Comparison of ENCODE assay signal across 8 cellular contexts in the genomic region with DNA sequence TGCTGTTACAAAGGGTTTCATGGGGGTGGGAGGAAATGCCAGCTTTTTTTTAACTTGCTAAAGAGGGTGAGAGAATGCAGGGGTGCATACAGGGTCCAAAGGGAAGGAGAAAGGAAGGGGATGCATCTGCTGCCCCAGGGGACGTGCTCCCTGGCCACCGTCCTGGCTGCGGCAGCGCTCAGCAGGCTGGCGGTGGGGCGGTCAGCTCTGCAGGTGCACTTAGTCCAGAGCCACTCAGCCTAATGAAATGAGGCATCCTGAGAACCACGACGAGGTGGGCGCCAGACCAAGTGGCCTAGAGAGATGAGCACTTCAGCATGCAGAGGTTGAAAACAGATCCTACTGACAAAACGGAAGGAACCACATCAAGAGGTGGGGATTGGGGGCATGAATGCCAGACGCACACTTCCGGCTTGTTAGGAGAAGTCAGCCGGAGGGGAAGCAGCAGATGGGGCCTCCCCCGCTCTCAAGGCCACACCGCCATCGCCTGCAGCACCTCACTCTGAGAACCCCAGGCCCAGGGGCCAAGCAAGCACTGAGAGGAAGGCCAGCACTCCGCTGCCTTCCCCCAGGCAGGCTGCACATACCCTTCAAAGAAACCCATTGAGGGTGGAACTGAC.
A peak's percentile ranks its signal among the peaks of the same experiment; 100 is the strongest.
DNase-seq lines count a peak whose midpoint lies in the region; FAIRE-seq and TF ChIP-seq lines count a peak whose summit lies in the region.

No MANE protein-coding gene starts in this region.

- intact Hi-C loops in activated CD4-positive, alpha-beta T cell treated with anti-CD3 and anti-CD28 coated beads, Interleukin-2, amount 10 ng/mL, durations not matched to agents 24 days and 14 days (cut with micrococcal nuclease): no loop called here

- DNase-seq in NCI-H1417 (lab: John Stamatoyannopoulos, UW) (peak in 2 of 3 experiments; percentile 16 to 39), NCI-H1417 treated with DMSO at 0.1 percent for 48 hours (lab: John Stamatoyannopoulos, UW) (no peak), glutamatergic neuron (no peak), T1000 (lab: John Stamatoyannopoulos, UW) (no peak), NCI-H1694 treated with DMSO at 0.1 percent for 48 hours (lab: John Stamatoyannopoulos, UW) (no peak), HTR-8/SVneo (ENCODE audit: insufficient read length, low spot score) (no peak)
- peak; percentile 79 for DNase-seq in activated CD4-positive, alpha-beta T cell treated with anti-CD3 and anti-CD28 coated beads, Interleukin-2, amount 10 ng/mL, durations not matched to agents 24 days and 14 days
- peak; percentile 30 to 74 (median 52) for DNase-seq in stimulated activated naive CD4-positive, alpha-beta T cell (lab: John Stamatoyannopoulos, UW)

- no peak overlapping the region for H3K4me3 Mint-ChIP-seq in activated CD4-positive, alpha-beta T cell treated with anti-CD3 and anti-CD28 coated beads, Interleukin-2, amount 10 ng/mL, durations not matched to agents 24 days and 14 days
- H3K4me3 Mint-ChIP-seq in glutamatergic neuron (ENCODE audit: unreplicated experiment): peak overlapping the region; percentile 20

- no peak overlapping the region for H3K27ac Mint-ChIP-seq in activated CD4-positive, alpha-beta T cell treated with anti-CD3 and anti-CD28 coated beads, Interleukin-2, amount 10 ng/mL, durations not matched to agents 24 days and 14 days
- H3K27ac Mint-ChIP-seq in glutamatergic neuron (ENCODE audit: unreplicated experiment): no peak overlapping the region

- no peaks in the 10 kb centered on the region for H3K4me1 Mint-ChIP-seq in activated CD4-positive, alpha-beta T cell treated with anti-CD3 and anti-CD28 coated beads, Interleukin-2, amount 10 ng/mL, durations not matched to agents 24 days and 14 days
- H3K4me1 Mint-ChIP-seq in glutamatergic neuron (ENCODE audit: low read depth, unreplicated experiment): peaks cover 31% of the 10 kb centered on the region

- no peak for FAIRE-seq in HTR-8/SVneo (lab: Jason Lieb, UNC)

- H3K9me3 Mint-ChIP-seq in activated CD4-positive, alpha-beta T cell treated with anti-CD3 and anti-CD28 coated beads, Interleukin-2, amount 10 ng/mL, durations not matched to agents 24 days and 14 days: no peaks in the 10 kb centered on the region
- peaks cover 17% of the 10 kb centered on the region for H3K9me3 Mint-ChIP-seq in glutamatergic neuron (ENCODE audit: unreplicated experiment)

- no peaks in the 10 kb centered on the region for H3K27me3 Mint-ChIP-seq in activated CD4-positive, alpha-beta T cell treated with anti-CD3 and anti-CD28 coated beads, Interleukin-2, amount 10 ng/mL, durations not matched to agents 24 days and 14 days
- peaks cover 6% of the 10 kb centered on the region for H3K27me3 Mint-ChIP-seq in glutamatergic neuron (ENCODE audit: unreplicated experiment)

- H3K36me3 Mint-ChIP-seq in activated CD4-positive, alpha-beta T cell treated with anti-CD3 and anti-CD28 coated beads, Interleukin-2, amount 10 ng/mL, durations not matched to agents 24 days and 14 days (ENCODE audit: low read depth): peaks cover 2% of the 10 kb centered on the region
- peaks cover 6% of the 10 kb centered on the region for H3K36me3 Mint-ChIP-seq in glutamatergic neuron (ENCODE audit: unreplicated experiment)

- no peak for TF ChIP-seq CTCF in glutamatergic neuron (IDR thresholded peaks at IDR 0.05; ENCODE audit: partially characterized antibody, unreplicated experiment)

Comparison
In these comparisons a context has a peak if more than half of its experiments do, and no peak if none do; other contexts are left out.
1. DNase-seq: peak in NCI-H1417 (2 of 3), activated CD4-positive, alpha-beta T cell treated with anti-CD3 and anti-CD28 coated beads, Interleukin-2, amount 10 ng/mL, durations not matched to agents 24 days and 14 days (single experiment) and stimulated activated naive CD4-positive, alpha-beta T cell (6 of 6); none in NCI-H1417 treated with DMSO at 0.1 percent for 48 hours (single experiment), glutamatergic neuron (single experiment), T1000 (single experiment), NCI-H1694 treated with DMSO at 0.1 percent for 48 hours (single experiment) and HTR-8/SVneo (single experiment).